ENCODE assay signal across 20 cellular contexts in genomic region chr1:93638981-93639380, GRCh38. TPM values are rescaled to one million over a fixed set of nuclear protein-coding genes. Genes with fewer than 3 reads are reported as not detected.
DNase-seq lines count a peak whose midpoint lies in the region; ATAC-seq and TF ChIP-seq lines count a peak whose summit lies in the region.
"Had no signal": no experiment of that assay in that cellular context is flagged by ENCODE, and none has a peak within 500 bp of the region (broad histone marks: within the 10 kb centered on the region; RNA-seq: fewer than 3 reads in every experiment).

No MANE protein-coding gene starts in this region.

- peaks cover 49% of the 10 kb centered on the region for H3K36me3 ChIP-seq in mammary epithelial cell (ENCODE audit: insufficient read depth, low read length)
- no peaks in the 10 kb centered on the region for H3K36me3 ChIP-seq in Panc1 (ENCODE audit: control insufficient read depth, insufficient read depth, low read length)
- no peaks in the 10 kb centered on the region for H3K36me3 ChIP-seq in sigmoid colon
- peaks cover 12% of the 10 kb centered on the region for H3K36me3 ChIP-seq in suprapubic skin
- H3K36me3 ChIP-seq: WERI-Rb-1 had no signal

- CTCF ChIA-PET in mammary epithelial cell (lab: Charles Lee; ENCODE audit: low non-redundant PET) (no interaction called here), Panc1 (lab: Charles Lee) (no interaction called here)

- no peaks in the 10 kb centered on the region for H3K9me3 ChIP-seq in mammary epithelial cell (replicated peaks; ENCODE audit: insufficient read depth, low read length)
- no peaks in the 10 kb centered on the region for H3K9me3 ChIP-seq in Panc1 (ENCODE audit: control insufficient read depth, insufficient read depth, low read depth, low read length)
- no peaks in the 10 kb centered on the region for H3K9me3 ChIP-seq in sigmoid colon
- H3K9me3 ChIP-seq in suprapubic skin, result no peaks in the 10 kb centered on the region
- H3K9me3 ChIP-seq: esophagus squamous epithelium had no signal

- H3K4me1 ChIP-seq in mammary epithelial cell (ENCODE audit: insufficient read depth, low read length) (no peaks in the 10 kb centered on the region), Panc1 (ENCODE audit: control insufficient read depth, insufficient read depth, low read length) (peaks cover 7% of the 10 kb centered on the region; the same call in 1 of the 2 replicates), sigmoid colon (peaks cover 0 to 50% (median 37%) of the 10 kb centered on the region in 4 donors), suprapubic skin (no peaks in the 10 kb centered on the region)

- 39% methylated on average over 8 of the region's 8 CpGs for WGBS in mammary epithelial cell (ENCODE audit: low coverage, missing lambda C conversion rate)
- 90 to 91% methylated on average over 8 of the region's 8 CpGs for WGBS in sigmoid colon, 2 donors
- WGBS in suprapubic skin, result 64% methylated on average over 8 of the region's 8 CpGs

- dilution Hi-C loops in mammary epithelial cell (cut with HindIII; ENCODE audit: low sequenced_read_pairs), result no loop called here

- peaks cover 2% of the 10 kb centered on the region for H4K20me1 ChIP-seq in mammary epithelial cell (ENCODE audit: insufficient read depth, low read length)

- H3K4me3 ChIP-seq in mammary epithelial cell (replicated peaks in 1 of 3; ENCODE audit: insufficient read depth in 1 of 3, low read depth in 2 of 3, low read length in 3 of 3), result no peak overlapping the region
- no peak overlapping the region for H3K4me3 ChIP-seq in Panc1 (ENCODE audit: low read depth in 2 of 2, low read length in 2 of 2)
- H3K4me3 ChIP-seq in sigmoid colon, result no peak overlapping the region
- no peak overlapping the region for H3K4me3 ChIP-seq in suprapubic skin
- H3K4me3 ChIP-seq: esophagus squamous epithelium, GM12878 had no signal

- no peak overlapping the region for H3K9ac ChIP-seq in mammary epithelial cell (ENCODE audit: insufficient read depth, low read length)

- no peak overlapping the region for H2AFZ ChIP-seq in mammary epithelial cell (ENCODE audit: low read depth, low read length)

- in situ Hi-C loops in T47D (cut with HindIII; ENCODE audit: low pct_unique_long_range_greater_than_20kb, low sequenced_read_pairs) (no loop called here), mammary epithelial cell (cut with MboI; ENCODE audit: low sequenced_read_pairs in 2 of 2) (no loop called here), Panc1 (cut with HindIII; ENCODE audit: low pct_unique_long_range_greater_than_20kb, low sequenced_read_pairs) (no loop called here), KBM-7 (cut with MboI; ENCODE audit: low pct_unique_long_range_greater_than_20kb, low sequenced_read_pairs) (loop anchor here (25.0 kb wide), 1 partner anchor 173 kb away; no protein-coding TSS in a partner anchor)

- ATAC-seq in Panc1 (0 out of 2 replicates have a peak, but pooled peaks have one; percentile 54), GM19467 (IDR thresholded peaks at IDR 0.05; ENCODE audit: unreplicated experiment) (no peak)
- ATAC-seq: GM12878 had no signal

- no TSS peak for BruUV-seq in mammary epithelial cell (replicated peaks; lab: Mats Ljungman, UMichigan)
- no TSS peak for BruUV-seq in Panc1 (replicated peaks; lab: Mats Ljungman, UMichigan)

- H3K27ac ChIP-seq in mammary epithelial cell (ENCODE audit: insufficient read depth, low read depth, low read length), result no peak overlapping the region
- peak overlapping the region; percentile 74 for H3K27ac ChIP-seq in Panc1 (ENCODE audit: low read length)
- H3K27ac ChIP-seq in layer of hippocampus (ENCODE audit: low read depth, low read length), result peak overlapping the region; percentile 66
- peak overlapping the region in 3 of 4 donors; percentile 30 to 52 (median 51) for H3K27ac ChIP-seq in sigmoid colon
- no peak overlapping the region for H3K27ac ChIP-seq in suprapubic skin
- H3K27ac ChIP-seq: esophagus squamous epithelium, WERI-Rb-1 had no signal

- H3K79me2 ChIP-seq in mammary epithelial cell (ENCODE audit: insufficient read depth, low read length), result peaks cover 99% of the 10 kb centered on the region

- H3K27me3 ChIP-seq in mammary epithelial cell (ENCODE audit: insufficient read depth, low read length) (no peaks in the 10 kb centered on the region), Panc1 (ENCODE audit: control insufficient read depth, insufficient read depth, low read length) (no peaks in the 10 kb centered on the region), layer of hippocampus (ENCODE audit: control insufficient read depth, insufficient read depth, low read length) (no peaks in the 10 kb centered on the region), sigmoid colon (no peaks in the 10 kb centered on the region), suprapubic skin (no peaks in the 10 kb centered on the region)
- H3K27me3 ChIP-seq: esophagus squamous epithelium had no signal

- H3K4me2 ChIP-seq in mammary epithelial cell (ENCODE audit: insufficient read depth, low read depth, low read length), result no peak overlapping the region

- no peak for TF ChIP-seq EP300 in sigmoid colon (IDR thresholded peaks at IDR 0.05)
- TF ChIP-seq EP300 in suprapubic skin (IDR thresholded peaks at IDR 0.05), result no peak

- TF ChIP-seq POLR2A in sigmoid colon (IDR thresholded peaks at IDR 0.05) (no peak), suprapubic skin (IDR thresholded peaks at IDR 0.05) (no peak)

- peak; percentile 45 to 88 for DNase-seq in T47D (ENCODE audit: low read depth in 1 of 2, low spot score in 1 of 2)
- DNase-seq in mammary epithelial cell, result no peak
- no peak for DNase-seq in Panc1 (ENCODE audit: low read depth, low spot score)
- no peak for DNase-seq in sigmoid colon
- no peak for DNase-seq in KBM-7
- no peak for DNase-seq in suprapubic skin (ENCODE audit: low spot score in 2 of 2)
- DNase-seq: ACHN; activated CD4-positive, alpha-beta memory T cell treated with anti-CD3 and anti-CD28 coated beads, Interleukin-2, amount 10 ng/mL, durations not matched to agents 7 days and 5 days; activated naive CD8-positive, alpha-beta T cell treated with anti-CD3 and anti-CD28 coated beads for 36 hours; activated T-cell treated with anti-CD3 and anti-CD28 coated beads, Interleukin-2, amount 50 U/mL, for 48 hours; CD4-positive, alpha-beta memory T cell; esophagus squamous epithelium; kidney glomerular epithelial cell; NCI-H1930; NCI-H774; T-helper 1 cell; WERI-Rb-1 had no signal

- POLR2A ChIA-PET in Panc1 (lab: Charles Lee), result interaction anchor here (1.4 kb wide), 1 partner anchor 207 kb away, joined by 3 read pairs; no protein-coding TSS in a partner anchor

- intact Hi-C loops in mammary epithelial cell (cut with micrococcal nuclease), result no loop called here
- intact Hi-C loops in Panc1 (cut with micrococcal nuclease; ENCODE audit: unreplicated experiment), result loop anchor here (10.0 kb wide), 1 partner anchor 206 kb away; no protein-coding TSS in a partner anchor
- intact Hi-C loops in sigmoid colon (cut with DNase I), result no loop called here

- TF ChIP-seq CTCF in mammary epithelial cell (conservative IDR thresholded peaks at IDR 0.05 in 1 of 2, IDR thresholded peaks at IDR 0.05 in 1 of 2; ENCODE audit: extremely low read depth in 1 of 2, insufficient read depth in 1 of 2, low read depth in 1 of 2, low read length in 2 of 2), result no peak
- TF ChIP-seq CTCF in Panc1 (IDR thresholded peaks at IDR 0.05), result no peak
- TF ChIP-seq CTCF in sigmoid colon (IDR thresholded peaks at IDR 0.05), result no peak
- TF ChIP-seq CTCF in suprapubic skin (IDR thresholded peaks at IDR 0.05), result no peak

RNA-seq across cellular contexts. Expression of gene BCAR3, which starts 42.7 kb away (rescaled TPM):
- total RNA-seq in mammary epithelial cell, result 100 to 1,000 TPM in 1 of 2 donors, 10 to 100 TPM in 1; 93.0 to 171 TPM
- polyA plus RNA-seq in mammary epithelial cell, result 123 TPM
- 185 TPM for polyA minus RNA-seq in mammary epithelial cell
- 33.9 TPM for total RNA-seq in Panc1 (2021; ENCODE audit: unreplicated experiment)
- polyA plus RNA-seq in Panc1 (2012; ENCODE audit: insufficient read length), result 22.4 TPM
- 10 to 100 TPM; 12.3 to 22.1 (median 18.2) TPM for total RNA-seq in sigmoid colon
- 10 to 100 TPM; 24.8 to 43.2 (median 39.5) TPM for polyA plus RNA-seq in sigmoid colon
- 10 to 100 TPM; 15.9 to 49.6 (median 30.8) TPM for total RNA-seq in suprapubic skin

Comparison
In these comparisons a context has a peak if more than half of its experiments do, and no peak if none do; other contexts are left out.
1. DNase-seq: peak in T47D (2 of 2); none in mammary epithelial cell (single experiment), Panc1 (single experiment), sigmoid colon (single experiment), KBM-7 (single experiment) and suprapubic skin (0 of 2).
2. H3K27ac ChIP-seq: peak in Panc1 (single experiment), layer of hippocampus (single experiment) and sigmoid colon (3 of 4); none in mammary epithelial cell (single experiment) and suprapubic skin (single experiment).